ENCODE assay signal across 9 cellular contexts in genomic region chr2:98569197-98569793, GRCh38. TPM values are rescaled to one million over a fixed set of nuclear protein-coding genes. Genes with fewer than 3 reads are reported as not detected.
A peak's percentile ranks its signal among the peaks of the same experiment; 100 is the strongest.
DNase-seq lines count a peak whose midpoint lies in the region; ATAC-seq and TF ChIP-seq lines count a peak whose summit lies in the region.
"Had no signal": no experiment of that assay in that cellular context is flagged by ENCODE, and none has a peak within 500 bp of the region (broad histone marks: within the 10 kb centered on the region; RNA-seq: fewer than 3 reads in every experiment).

No MANE protein-coding gene starts in this region.

- DNase-seq in NCI-H1417 (lab: John Stamatoyannopoulos, UW) (peak in 2 of 3 experiments; percentile 12 to 21), NCI-H1417 treated with DMSO at 0.1 percent for 48 hours (lab: John Stamatoyannopoulos, UW) (no peak), endothelial cell (ENCODE audit: low spot score) (peak; percentile 75), neural progenitor cell (ENCODE audit: low spot score) (peak; percentile 59), tibial artery (peak in 1 of 2 donors; percentile 34)
- peak; percentile 50 to 69 for DNase-seq in activated CD8-positive, alpha-beta memory T cell treated with anti-CD3 and anti-CD28 coated beads for 1 hour (ENCODE audit: extremely low read depth in 1 of 2, low read depth in 1 of 2)

- no peaks in the 10 kb centered on the region for H3K9me3 Mint-ChIP-seq in endothelial cell (ENCODE audit: unreplicated experiment)
- no peaks in the 10 kb centered on the region for H3K9me3 Mint-ChIP-seq in neural progenitor cell

- ATAC-seq in GM21723 (IDR thresholded peaks at IDR 0.05; ENCODE audit: unreplicated experiment) = no peak

- no peak overlapping the region for H3K4me2 ChIP-seq in Loucy (ENCODE audit: low read depth, low read length, poor library complexity, severe bottlenecking)
- no peak overlapping the region for H3K4me2 ChIP-seq in neural progenitor cell
- H3K4me2 ChIP-seq: BLaER1 treated with 17β-estradiol and CSF1 and Interleukin-3, amounts not matched to agents 10 nM and 100 nM had no signal

- no peaks in the 10 kb centered on the region for H3K9me3 ChIP-seq in Loucy (ENCODE audit: insufficient read depth, low read depth, low read length)
- no peaks in the 10 kb centered on the region for H3K9me3 ChIP-seq in neural progenitor cell (ENCODE audit: low read depth)
- H3K9me3 ChIP-seq in tibial artery = no peaks in the 10 kb centered on the region
- H3K9me3 ChIP-seq: BLaER1 treated with 17β-estradiol and CSF1 and Interleukin-3, amounts not matched to agents 10 nM and 100 nM had no signal

- peaks cover 12% of the 10 kb centered on the region for H3K27me3 Mint-ChIP-seq in endothelial cell (ENCODE audit: unreplicated experiment)
- peaks cover 5% of the 10 kb centered on the region for H3K27me3 Mint-ChIP-seq in neural progenitor cell (ENCODE audit: insufficient read depth, low read depth)

- H3K4me3 Mint-ChIP-seq in endothelial cell (ENCODE audit: unreplicated experiment) (no peak overlapping the region), neural progenitor cell (no peak overlapping the region)

- H3K9me2 ChIP-seq in Loucy (replicated peaks; ENCODE audit: low read depth, low read length) = no peaks in the 10 kb centered on the region

- H3K79me2 ChIP-seq in Loucy (ENCODE audit: insufficient read depth, low read length) = no peaks in the 10 kb centered on the region
- H3K79me2 ChIP-seq in neural progenitor cell (ENCODE audit: low read depth) = no peaks in the 10 kb centered on the region

- H2AFZ ChIP-seq in Loucy (ENCODE audit: low read length) (no peak overlapping the region), neural progenitor cell (replicated peaks) (no peak overlapping the region)

- H4K20me1 ChIP-seq in Loucy (ENCODE audit: insufficient read depth, low read length, poor library complexity, severe bottlenecking) (no peaks in the 10 kb centered on the region), neural progenitor cell (ENCODE audit: low read depth) (no peaks in the 10 kb centered on the region)

- H3K27ac ChIP-seq in neural progenitor cell (no peak overlapping the region), tibial artery (no peak overlapping the region)
- H3K27ac ChIP-seq: BLaER1 treated with 17β-estradiol and CSF1 and Interleukin-3, amounts not matched to agents 10 nM and 100 nM had no signal

- TF ChIP-seq CTCF in Loucy (conservative IDR thresholded peaks at IDR 0.05; ENCODE audit: low read length) = peak; percentile 98
- TF ChIP-seq CTCF in endothelial cell (IDR thresholded peaks at IDR 0.05; ENCODE audit: unreplicated experiment) = peak; percentile 90
- TF ChIP-seq CTCF in neural progenitor cell (IDR thresholded peaks at IDR 0.05) = peak; percentile 90
- peak; percentile 56 to 73 for TF ChIP-seq CTCF in tibial artery (IDR thresholded peaks at IDR 0.05)

- no peak overlapping the region for H3K4me3 ChIP-seq in Loucy (ENCODE audit: low read length, poor library complexity, severe bottlenecking)
- H3K4me3 ChIP-seq in neural progenitor cell = no peak overlapping the region
- H3K4me3 ChIP-seq in tibial artery = no peak overlapping the region
- H3K4me3 ChIP-seq: BLaER1 treated with 17β-estradiol and CSF1 and Interleukin-3, amounts not matched to agents 10 nM and 100 nM had no signal

- H3K36me3 Mint-ChIP-seq in endothelial cell (ENCODE audit: low read depth, unreplicated experiment) (peaks cover 39% of the 10 kb centered on the region), neural progenitor cell (peaks cover 16% of the 10 kb centered on the region)

- H3F3A ChIP-seq in Loucy (ENCODE audit: low read depth) = no peaks in the 10 kb centered on the region
- no peaks in the 10 kb centered on the region for H3F3A ChIP-seq in neural progenitor cell (ENCODE audit: low read depth)

- intact Hi-C loops in tibial artery (cut with DNase I; ENCODE audit: low total_unique reads) = no loop called here

- H3K4me1 ChIP-seq in Loucy (ENCODE audit: insufficient read depth, low read length, poor library complexity, severe bottlenecking) (no peaks in the 10 kb centered on the region), neural progenitor cell (no peaks in the 10 kb centered on the region), tibial artery (no peaks in the 10 kb centered on the region)

- peaks cover 48% of the 10 kb centered on the region; the same call in 1 of the 2 replicates for H3K36me3 ChIP-seq in Loucy (ENCODE audit: insufficient read depth, low read length)
- H3K36me3 ChIP-seq in neural progenitor cell = no peaks in the 10 kb centered on the region
- peaks cover 32 to 100% (median 84%) of the 10 kb centered on the region in 3 donors for H3K36me3 ChIP-seq in tibial artery

- H3K27me3 ChIP-seq in Loucy (ENCODE audit: insufficient read depth, low read length, poor library complexity, severe bottlenecking) (no peaks in the 10 kb centered on the region), neural progenitor cell (no peaks in the 10 kb centered on the region), tibial artery (no peaks in the 10 kb centered on the region)
- H3K27me3 ChIP-seq: BLaER1 treated with 17β-estradiol and CSF1 and Interleukin-3, amounts not matched to agents 10 nM and 100 nM had no signal

- H3K27ac Mint-ChIP-seq in endothelial cell (ENCODE audit: unreplicated experiment) (no peak overlapping the region), neural progenitor cell (no peak overlapping the region)

- H3K9ac ChIP-seq in Loucy (ENCODE audit: low read depth, low read length, poor library complexity, severe bottlenecking) (no peak overlapping the region), neural progenitor cell (no peak overlapping the region)
- H3K9ac ChIP-seq: BLaER1 treated with 17β-estradiol and CSF1 and Interleukin-3, amounts not matched to agents 10 nM and 100 nM had no signal

- no peaks in the 10 kb centered on the region for H3K4me1 Mint-ChIP-seq in endothelial cell (ENCODE audit: unreplicated experiment)
- H3K4me1 Mint-ChIP-seq in neural progenitor cell = no peaks in the 10 kb centered on the region

RNA-seq across cellular contexts. Expression of gene COA5, which starts 39.0 kb away (rescaled TPM):
- total RNA-seq in endothelial cell (ENCODE audit: unreplicated experiment) = 21.6 TPM
- 62.3 and 110 TPM in 2 replicates for total RNA-seq in neural progenitor cell (ENCODE audit: low replicate concordance)

RNA-seq across cellular contexts. Expression of gene UNC50, which starts 39.1 kb away (rescaled TPM):
- total RNA-seq in endothelial cell (ENCODE audit: unreplicated experiment) (33.0 TPM), neural progenitor cell (ENCODE audit: low replicate concordance) (54.4 and 74.6 TPM in 2 replicates)
